8 cellular contexts compared by ENCODE assay signal in genomic region chr5:139668924-139669680, GRCh38. TPM values are rescaled to one million over a fixed set of nuclear protein-coding genes. Genes with fewer than 3 reads are reported as not detected.
DNase-seq lines count a peak whose midpoint lies in the region; ATAC-seq, FAIRE-seq and TF ChIP-seq lines count a peak whose summit lies in the region.

No MANE protein-coding gene starts in this region.

- peak overlapping the region; percentile 81 to 92 for H3K4me3 Mint-ChIP-seq in effector memory CD8-positive, alpha-beta T cell

- no peak for TF ChIP-seq CTCF in D721Med (IDR thresholded peaks at IDR 0.05; ENCODE audit: insufficient read depth, missing control alignments)
- no peak for TF ChIP-seq CTCF in pancreas (IDR thresholded peaks at IDR 0.05)

- peaks cover 4% of the 10 kb centered on the region for H3K36me3 Mint-ChIP-seq in effector memory CD8-positive, alpha-beta T cell (ENCODE audit: insufficient read depth)
- no peaks in the 10 kb centered on the region for H3K36me3 Mint-ChIP-seq in activated naive CD4-positive, alpha-beta T cell treated with anti-CD3 and anti-CD28 coated beads, Interleukin-2, amount 50 U/mL, for 72 hours

- no peak for ATAC-seq in effector memory CD8-positive, alpha-beta T cell (replicated peaks)
- ATAC-seq in pancreas = no peak
- ATAC-seq in activated naive CD4-positive, alpha-beta T cell treated with anti-CD3 and anti-CD28 coated beads, Interleukin-2, amount 50 U/mL, for 72 hours = no peak

- 46 to 49% methylated on average over 18 of the region's 18 CpGs for WGBS in pancreas, 2 donors

- no peaks in the 10 kb centered on the region for H3K27me3 ChIP-seq in pancreas

- no peaks in the 10 kb centered on the region for H3K9me3 Mint-ChIP-seq in effector memory CD8-positive, alpha-beta T cell
- no peaks in the 10 kb centered on the region for H3K9me3 Mint-ChIP-seq in activated naive CD4-positive, alpha-beta T cell treated with anti-CD3 and anti-CD28 coated beads, Interleukin-2, amount 50 U/mL, for 72 hours

- peak overlapping the region; percentile 90 to 96 for H3K27ac Mint-ChIP-seq in effector memory CD8-positive, alpha-beta T cell
- H3K27ac Mint-ChIP-seq in activated naive CD4-positive, alpha-beta T cell treated with anti-CD3 and anti-CD28 coated beads, Interleukin-2, amount 50 U/mL, for 72 hours = no peak overlapping the region

- no peaks in the 10 kb centered on the region for H3K36me3 ChIP-seq in pancreas

- H3K9me3 ChIP-seq in pancreas = no peaks in the 10 kb centered on the region

- intact Hi-C loops in pancreas (cut with DNase I) = no loop called here

- H3K27me3 Mint-ChIP-seq in effector memory CD8-positive, alpha-beta T cell = no peaks in the 10 kb centered on the region

- H3K4me1 Mint-ChIP-seq in effector memory CD8-positive, alpha-beta T cell (ENCODE audit: low read depth in 2 of 2) = peaks cover 49 to 52% of the 10 kb centered on the region in 2 donors

- H3K4me3 ChIP-seq in pancreas = peak overlapping the region in 2 of 4 donors; percentile 33 to 47

- H3K27ac ChIP-seq in pancreas = peak overlapping the region; percentile 60 to 90 (median 80)

- FAIRE-seq in D721Med (lab: Jason Lieb, UNC) (no peak), pancreas (lab: Jason Lieb, UNC) (no peak)

- DNase-seq in D721Med (ENCODE audit: insufficient read length, low spot score) (peak; percentile 69), NCI-H524 (lab: John Stamatoyannopoulos, UW) (peak; percentile 39 to 72), pancreas (peak in 3 of 6 donors; percentile 38 to 61 (median 44)), NCI-H1092 (lab: John Stamatoyannopoulos, UW) (no peak), AG08396 (ENCODE audit: low spot score) (no peak), NCI-H187 treated with DMSO at 0.1 percent for 48 hours (lab: John Stamatoyannopoulos, UW) (no peak)
- DNase-seq in effector memory CD8-positive, alpha-beta T cell = no peak
- DNase-seq in activated naive CD4-positive, alpha-beta T cell treated with anti-CD3 and anti-CD28 coated beads, Interleukin-2, amount 50 U/mL, for 72 hours (ENCODE audit: low spot score in 2 of 2) = no peak

- peaks cover 80 to 96% (median 87%) of the 10 kb centered on the region in 3 donors for H3K4me1 ChIP-seq in pancreas

RNA-seq across cellular contexts. Expression of gene CXXC5, which starts 21.0 kb away (rescaled TPM):
- total RNA-seq in pancreas = 10 to 100 TPM; 39.5 to 70.5 (median 45.4) TPM
- polyA plus RNA-seq in pancreas = 10 to 100 TPM; 33.0 to 36.4 TPM
- total RNA-seq in activated naive CD4-positive, alpha-beta T cell treated with anti-CD3 and anti-CD28 coated beads, Interleukin-2, amount 50 U/mL, for 72 hours = 1 to 10 TPM; 1.8 to 3.5 TPM

Comparison
In these comparisons a context has a peak if more than half of its experiments do, and no peak if none do; other contexts are left out.
1. DNase-seq: peak in D721Med (single experiment) and NCI-H524 (2 of 2); none in effector memory CD8-positive, alpha-beta T cell (0 of 3), NCI-H1092 (single experiment), AG08396 (single experiment), NCI-H187 treated with DMSO at 0.1 percent for 48 hours (single experiment) and activated naive CD4-positive, alpha-beta T cell treated with anti-CD3 and anti-CD28 coated beads, Interleukin-2, amount 50 U/mL, for 72 hours (0 of 2).
2. H3K27ac Mint-ChIP-seq: peak in effector memory CD8-positive, alpha-beta T cell (2 of 2); none in activated naive CD4-positive, alpha-beta T cell treated with anti-CD3 and anti-CD28 coated beads, Interleukin-2, amount 50 U/mL, for 72 hours (0 of 2).
3. RNA of gene CXXC5, which starts 21.0 kb away (total RNA-seq): 39.5 to 70.5 TPM in pancreas; 1.8 to 3.5 TPM in activated naive CD4-positive, alpha-beta T cell treated with anti-CD3 and anti-CD28 coated beads, Interleukin-2, amount 50 U/mL, for 72 hours; every median in the first group is over 4 times any median in the second.